Comparison of ENCODE assay signal across 10 cellular contexts in genomic region chr10:64430690-64431323, GRCh38.
DNase-seq lines count a peak whose midpoint lies in the region; ATAC-seq, FAIRE-seq and TF ChIP-seq lines count a peak whose summit lies in the region.
"Had no signal": no experiment of that assay in that cellular context is flagged by ENCODE, and none has a peak within 500 bp of the region (broad histone marks: within the 10 kb centered on the region; RNA-seq: fewer than 3 reads in every experiment).

No MANE protein-coding gene starts in this region.

- no peak overlapping the region for H3K4me3 ChIP-seq in cardiac fibroblast (replicated peaks in 1 of 2; ENCODE audit: low read depth in 2 of 2, low read length in 2 of 2)
- H3K4me3 ChIP-seq in mucosa of descending colon: no peak overlapping the region
- no peak overlapping the region for H3K4me3 ChIP-seq in mammary epithelial cell (replicated peaks in 1 of 3; ENCODE audit: insufficient read depth in 1 of 3, low read depth in 2 of 3, low read length in 3 of 3)

- DNase-seq in EH (ENCODE audit: low read depth): peak; percentile 18
- DNase-seq in LoVo (ENCODE audit: low spot score): peak; percentile 7
- peak; percentile 22 to 52 for DNase-seq in cardiac fibroblast (ENCODE audit: low read depth in 2 of 2)
- DNase-seq in mucosa of descending colon: peak in 2 of 3 donors; percentile 25 to 50
- no peak for DNase-seq in mammary epithelial cell
- no peak for DNase-seq in cerebellum (ENCODE audit: low spot score)
- DNase-seq in GM12891 (ENCODE audit: insufficient read length, low spot score): no peak

- H3K36me3 ChIP-seq in mucosa of descending colon (ENCODE audit: low read depth): no peaks in the 10 kb centered on the region
- no peaks in the 10 kb centered on the region for H3K36me3 ChIP-seq in mammary epithelial cell (ENCODE audit: insufficient read depth, low read length)

- no peaks in the 10 kb centered on the region for H3K79me2 ChIP-seq in mammary epithelial cell (ENCODE audit: insufficient read depth, low read length)

- H3K4me2 ChIP-seq in mammary epithelial cell (ENCODE audit: insufficient read depth, low read depth, low read length): no peak overlapping the region

- in situ Hi-C loops in mammary epithelial cell (cut with MboI; ENCODE audit: low sequenced_read_pairs in 2 of 2): no loop called here

- CTCF ChIA-PET in mammary epithelial cell (lab: Charles Lee; ENCODE audit: low non-redundant PET): no interaction called here

- no peak overlapping the region for H2AFZ ChIP-seq in mammary epithelial cell (ENCODE audit: low read depth, low read length)

- no peak overlapping the region for H3K27ac ChIP-seq in mammary epithelial cell (ENCODE audit: insufficient read depth, low read depth, low read length)

- BruUV-seq in mammary epithelial cell (replicated peaks; lab: Mats Ljungman, UMichigan): no TSS peak

- peak; percentile 54 for ATAC-seq in mucosa of descending colon
- ATAC-seq in HG03565 (IDR thresholded peaks at IDR 0.05; ENCODE audit: unreplicated experiment): no peak
- ATAC-seq: activated CD4-positive, CD25-positive, alpha-beta regulatory T cell treated with anti-CD3 and anti-CD28 coated beads, Interleukin-2, amount 50 U/mL, for 24 hours had no signal

- H4K20me1 ChIP-seq in mammary epithelial cell (ENCODE audit: insufficient read depth, low read length): no peaks in the 10 kb centered on the region

- intact Hi-C loops in mucosa of descending colon (cut with DNase I, micrococcal nuclease) (no loop called here), mammary epithelial cell (cut with micrococcal nuclease) (no loop called here)

- no peak for TF ChIP-seq POLR2A in GM12891 (IDR thresholded peaks at IDR 0.05; ENCODE audit: low read depth, low read length)

- 59% methylated on average over 2 of the region's 2 CpGs for WGBS in mammary epithelial cell (ENCODE audit: low coverage, missing lambda C conversion rate)

- peak; percentile 54 for TF ChIP-seq CTCF in cardiac fibroblast (IDR thresholded peaks at IDR 0.05; ENCODE audit: low read depth, low read length)
- TF ChIP-seq CTCF in mucosa of descending colon (IDR thresholded peaks at IDR 0.05): no peak
- peak in 1 of 2 donors; percentile 15 for TF ChIP-seq CTCF in mammary epithelial cell (conservative IDR thresholded peaks at IDR 0.05 in 1 of 2, IDR thresholded peaks at IDR 0.05 in 1 of 2; ENCODE audit: extremely low read depth in 1 of 2, insufficient read depth in 1 of 2, low read depth in 1 of 2, low read length in 2 of 2)

- H3K9me3 ChIP-seq in mucosa of descending colon (no peaks in the 10 kb centered on the region), mammary epithelial cell (replicated peaks; ENCODE audit: insufficient read depth, low read length) (no peaks in the 10 kb centered on the region)

- dilution Hi-C loops in mammary epithelial cell (cut with HindIII; ENCODE audit: low sequenced_read_pairs): no loop called here

- FAIRE-seq in GM12891 (lab: Jason Lieb, UNC): no peak
- FAIRE-seq: GM18507 had no signal

- no peaks in the 10 kb centered on the region for H3K27me3 ChIP-seq in mammary epithelial cell (ENCODE audit: insufficient read depth, low read length)

- H3K9ac ChIP-seq in mammary epithelial cell (ENCODE audit: insufficient read depth, low read length): no peak overlapping the region

- H3K4me1 ChIP-seq in mucosa of descending colon (ENCODE audit: low read depth) (no peaks in the 10 kb centered on the region), mammary epithelial cell (ENCODE audit: insufficient read depth, low read length) (no peaks in the 10 kb centered on the region)

TF ChIP-seq in GM12891, 5 proteins besides CTCF, POLR2A, EP300 and RAD21:
- TF ChIP-seq PAX5 (IDR thresholded peaks at IDR 0.05; ENCODE audit: insufficient read depth, low read length, severe bottlenecking): no peak
TF ChIP-seq in GM12891: peak in this region for 0.

Comparison
In these comparisons a context has a peak if more than half of its experiments do, and no peak if none do; other contexts are left out.
1. DNase-seq: peak in EH (single experiment), LoVo (single experiment), cardiac fibroblast (2 of 2) and mucosa of descending colon (2 of 3); none in mammary epithelial cell (single experiment), cerebellum (single experiment) and GM12891 (single experiment).